In genomic region chrX:153571159-153571908, GRCh38 we compare ENCODE assay signal across 17 cellular contexts. TPM values are rescaled to one million over a fixed set of nuclear protein-coding genes. Genes with fewer than 3 reads are reported as not detected.
DNase-seq lines count a peak whose midpoint lies in the region; ATAC-seq and TF ChIP-seq lines count a peak whose summit lies in the region.
"Had no signal": no experiment of that assay in that cellular context is flagged by ENCODE, and none has a peak within 500 bp of the region (broad histone marks: within the 10 kb centered on the region; RNA-seq: fewer than 3 reads in every experiment).

No MANE protein-coding gene starts in this region.

- H3K27ac Mint-ChIP-seq in stimulated activated naive CD8-positive, alpha-beta T cell treated with anti-CD3 and anti-CD28 coated beads, Interleukin-15, amount 100 ng/mL, for 72 hours: peak overlapping the region; percentile 88 to 89
- H3K27ac Mint-ChIP-seq in activated CD8-positive, alpha-beta T cell treated with anti-CD3 and anti-CD28 coated beads for 36 hours: no peak overlapping the region
- H3K27ac Mint-ChIP-seq: HFFc6 had no signal

- no peak for ATAC-seq in stimulated activated naive CD8-positive, alpha-beta T cell treated with anti-CD3 and anti-CD28 coated beads, Interleukin-15, amount 100 ng/mL, for 72 hours
- ATAC-seq in stimulated activated naive CD8-positive, alpha-beta T cell treated with anti-CD3 and anti-CD28 coated beads, Interleukin-15, Interleukin-2, amounts not matched to agents 100 U/mL and 50 U/mL, for 24 hours: no peak
- ATAC-seq in activated CD8-positive, alpha-beta T cell treated with anti-CD3 and anti-CD28 coated beads for 36 hours: peak; percentile 37
- ATAC-seq in left lung (no peak), gastroesophageal sphincter (no peak), HG03439 (IDR thresholded peaks at IDR 0.05; ENCODE audit: unreplicated experiment) (no peak)
- ATAC-seq: A549, HepG2 had no signal

- DNase-seq in stimulated activated naive CD8-positive, alpha-beta T cell treated with anti-CD3 and anti-CD28 coated beads, Interleukin-15, amount 100 ng/mL, for 72 hours: no peak
- no peak for DNase-seq in stimulated activated naive CD8-positive, alpha-beta T cell treated with anti-CD3 and anti-CD28 coated beads, Interleukin-15, Interleukin-2, amounts not matched to agents 100 U/mL and 50 U/mL, for 24 hours
- DNase-seq in NCI-H1694 treated with DMSO at 0.1 percent for 48 hours (lab: John Stamatoyannopoulos, UW) (peak; percentile 49), left lung (no peak), colonic mucosa (no peak)
- DNase-seq in activated CD8-positive, alpha-beta T cell treated with anti-CD3 and anti-CD28 coated beads for 36 hours: no peak
- DNase-seq: CD4-positive, CD25-positive, alpha-beta regulatory T cell; GOT3; HFFc6; NCI-H2029; NCI-H69; PC-9 had no signal

- peaks cover 13% of the 10 kb centered on the region for H3K4me1 Mint-ChIP-seq in stimulated activated naive CD8-positive, alpha-beta T cell treated with anti-CD3 and anti-CD28 coated beads, Interleukin-15, amount 100 ng/mL, for 72 hours
- H3K4me1 Mint-ChIP-seq in activated CD8-positive, alpha-beta T cell treated with anti-CD3 and anti-CD28 coated beads for 36 hours (ENCODE audit: low read depth): peaks cover 8% of the 10 kb centered on the region

- TF ChIP-seq POLR2A in gastroesophageal sphincter (IDR thresholded peaks at IDR 0.05): no peak

- H3K4me1 ChIP-seq in left lung (no peaks in the 10 kb centered on the region), colonic mucosa (no peaks in the 10 kb centered on the region), gastroesophageal sphincter (no peaks in the 10 kb centered on the region)
- H3K4me1 ChIP-seq: A549 had no signal

- peak overlapping the region in 1 of 2 donors; percentile 33 for H3K4me3 Mint-ChIP-seq in stimulated activated naive CD8-positive, alpha-beta T cell treated with anti-CD3 and anti-CD28 coated beads, Interleukin-15, amount 100 ng/mL, for 72 hours
- H3K4me3 Mint-ChIP-seq in activated CD8-positive, alpha-beta T cell treated with anti-CD3 and anti-CD28 coated beads for 36 hours: no peak overlapping the region
- H3K4me3 Mint-ChIP-seq: CD4-positive, CD25-positive, alpha-beta regulatory T cell; HFFc6 had no signal

- 60 to 80% methylated on average over 1 of the region's 18 CpGs for WGBS in gastroesophageal sphincter (ENCODE audit: low coverage in 1 of 2), 2 donors

- H3K36me3 Mint-ChIP-seq in activated CD8-positive, alpha-beta T cell treated with anti-CD3 and anti-CD28 coated beads for 36 hours (ENCODE audit: low read depth): no peaks in the 10 kb centered on the region
- H3K36me3 Mint-ChIP-seq: CD4-positive, CD25-positive, alpha-beta regulatory T cell had no signal

- H3K4me3 ChIP-seq in left lung (no peak overlapping the region), colonic mucosa (no peak overlapping the region), gastroesophageal sphincter (no peak overlapping the region)
- H3K4me3 ChIP-seq: A549, PC-9 had no signal

- intact Hi-C loops in activated CD8-positive, alpha-beta T cell treated with anti-CD3 and anti-CD28 coated beads for 36 hours (cut with micrococcal nuclease): no loop called here
- intact Hi-C loops in left lung (cut with DNase I) (no loop called here), colonic mucosa (cut with DNase I) (no loop called here)

- no peak overlapping the region for H3K9ac ChIP-seq in colonic mucosa (ENCODE audit: low read depth in 2 of 2, low read length in 2 of 2)
- H3K9ac ChIP-seq: KMS-11 had no signal

- no peaks in the 10 kb centered on the region for H3K9me3 Mint-ChIP-seq in stimulated activated naive CD8-positive, alpha-beta T cell treated with anti-CD3 and anti-CD28 coated beads, Interleukin-15, amount 100 ng/mL, for 72 hours
- no peaks in the 10 kb centered on the region for H3K9me3 Mint-ChIP-seq in activated CD8-positive, alpha-beta T cell treated with anti-CD3 and anti-CD28 coated beads for 36 hours
- H3K9me3 Mint-ChIP-seq: CD4-positive, CD25-positive, alpha-beta regulatory T cell; HFFc6 had no signal

- H3K27ac ChIP-seq in left lung (no peak overlapping the region), colonic mucosa (no peak overlapping the region), gastroesophageal sphincter (no peak overlapping the region)
- H3K27ac ChIP-seq: A549, KMS-11, PC-9 had no signal

- CTCF ChIA-PET in activated CD8-positive, alpha-beta T cell treated with anti-CD3 and anti-CD28 coated beads for 36 hours (lab: Charles Lee): no interaction called here

- TF ChIP-seq CTCF in activated CD8-positive, alpha-beta T cell treated with anti-CD3 and anti-CD28 coated beads for 36 hours (IDR thresholded peaks at IDR 0.05): no peak
- no peak for TF ChIP-seq CTCF in left lung (IDR thresholded peaks at IDR 0.05)
- TF ChIP-seq CTCF in colonic mucosa (IDR thresholded peaks at IDR 0.05): no peak
- no peak for TF ChIP-seq CTCF in gastroesophageal sphincter (IDR thresholded peaks at IDR 0.05)

- H3K27me3 ChIP-seq in left lung (no peaks in the 10 kb centered on the region), colonic mucosa (no peaks in the 10 kb centered on the region), gastroesophageal sphincter (no peaks in the 10 kb centered on the region)

- no peaks in the 10 kb centered on the region for H3K27me3 Mint-ChIP-seq in stimulated activated naive CD8-positive, alpha-beta T cell treated with anti-CD3 and anti-CD28 coated beads, Interleukin-15, amount 100 ng/mL, for 72 hours
- no peaks in the 10 kb centered on the region for H3K27me3 Mint-ChIP-seq in activated CD8-positive, alpha-beta T cell treated with anti-CD3 and anti-CD28 coated beads for 36 hours
- H3K27me3 Mint-ChIP-seq: CD4-positive, CD25-positive, alpha-beta regulatory T cell had no signal

- H3K9me3 ChIP-seq in left lung (no peaks in the 10 kb centered on the region), colonic mucosa (no peaks in the 10 kb centered on the region), gastroesophageal sphincter (no peaks in the 10 kb centered on the region)
- H3K9me3 ChIP-seq: A549 had no signal

- no peaks in the 10 kb centered on the region for H3K36me3 ChIP-seq in left lung
- no peaks in the 10 kb centered on the region for H3K36me3 ChIP-seq in colonic mucosa
- H3K36me3 ChIP-seq in gastroesophageal sphincter: no peaks in the 10 kb centered on the region

- TF ChIP-seq EP300 in gastroesophageal sphincter (IDR thresholded peaks at IDR 0.05): no peak

- POLR2A ChIA-PET in activated CD8-positive, alpha-beta T cell treated with anti-CD3 and anti-CD28 coated beads for 36 hours (lab: Charles Lee): no interaction called here

RNA-seq across cellular contexts. Expression of gene CCNQ, which starts 27.6 kb away (rescaled TPM):
- total RNA-seq in activated CD8-positive, alpha-beta T cell treated with anti-CD3 and anti-CD28 coated beads for 36 hours: 10 to 100 TPM; 18.5 to 21.3 TPM
- total RNA-seq in left lung (10 to 100 TPM; 17.1 to 18.7 TPM), colonic mucosa (10 to 100 TPM; 16.3 to 24.0 TPM), gastroesophageal sphincter (10 to 100 TPM; 30.7 to 57.7 (median 51.4) TPM)

RNA-seq across cellular contexts. Expression of gene ATP2B3, which starts 53.9 kb away (rescaled TPM):
- total RNA-seq in activated CD8-positive, alpha-beta T cell treated with anti-CD3 and anti-CD28 coated beads for 36 hours: not detected
- total RNA-seq in left lung (not detected), colonic mucosa (under 1 TPM in 1 of 2 donors, not detected in 1; 0.24 TPM), gastroesophageal sphincter (under 1 TPM in 3 of 4 donors, not detected in 1; 0.13 to 0.37 (median 0.31) TPM)
- total RNA-seq: CD4-positive, CD25-positive, alpha-beta regulatory T cell; HepG2; HFFc6; PC-9 had no signal
